10 cellular contexts compared by ENCODE assay signal in the genomic region with DNA sequence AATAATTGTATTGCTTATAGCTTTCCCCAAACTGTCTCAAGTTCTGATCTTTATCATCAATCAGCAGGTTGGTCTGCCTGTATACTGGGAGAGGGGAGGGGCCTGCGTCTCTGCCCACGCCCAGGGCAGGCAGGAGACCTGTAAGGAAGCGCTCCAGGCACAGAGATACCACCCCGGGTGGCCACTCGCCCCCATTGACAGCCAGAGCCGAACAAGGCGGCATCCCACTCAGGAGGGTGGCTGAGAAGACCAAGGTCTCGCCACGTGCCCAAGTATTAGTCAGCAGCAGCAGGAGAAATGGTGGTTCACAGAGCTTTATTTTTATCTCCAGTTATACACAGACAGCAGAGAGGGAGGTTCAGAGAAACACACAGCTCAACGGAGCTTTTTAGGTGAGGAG.
"Had no signal": no experiment of that assay in that cellular context is flagged by ENCODE, and none has a peak within 500 bp of the region (broad histone marks: within the 10 kb centered on the region; RNA-seq: fewer than 3 reads in every experiment).

No MANE protein-coding gene starts in this region.

- H3K79me2 ChIP-seq: hepatocyte had no signal

- H3K9me3 ChIP-seq: gastroesophageal sphincter had no signal

- H3K4me1 ChIP-seq: gastroesophageal sphincter had no signal

- H3K27me3 ChIP-seq: gastroesophageal sphincter had no signal

- H3K4me2 ChIP-seq: hepatocyte had no signal

- H3K36me3 ChIP-seq: cardiac muscle cell, gastroesophageal sphincter had no signal

- H3K27ac ChIP-seq: cardiac muscle cell, gastroesophageal sphincter, hepatocyte had no signal

- ATAC-seq: effector memory CD8-positive, alpha-beta T cell; gastroesophageal sphincter; stimulated activated effector memory CD8-positive, alpha-beta T cell treated with anti-CD3 and anti-CD28 coated beads, Interleukin-12 subunit alpha, Interleukin-12 subunit beta, amount 100 ng/mL, for 72 hours; WTC11 had no signal

- H2AFZ ChIP-seq: hepatocyte had no signal

- H3K4me3 ChIP-seq: cardiac muscle cell, gastroesophageal sphincter, hepatocyte had no signal

- DNase-seq: activated CD4-positive, alpha-beta T cell treated with anti-CD3 and anti-CD28 coated beads, Interleukin-2, amount 10 ng/mL, durations not matched to agents 7 days and 5 days; activated CD8-positive, alpha-beta memory T cell treated with anti-CD3 and anti-CD28 coated beads for 24 hours; effector memory CD8-positive, alpha-beta T cell; trophoblast cell had no signal

- FAIRE-seq: astrocyte had no signal
